In the genomic region with DNA sequence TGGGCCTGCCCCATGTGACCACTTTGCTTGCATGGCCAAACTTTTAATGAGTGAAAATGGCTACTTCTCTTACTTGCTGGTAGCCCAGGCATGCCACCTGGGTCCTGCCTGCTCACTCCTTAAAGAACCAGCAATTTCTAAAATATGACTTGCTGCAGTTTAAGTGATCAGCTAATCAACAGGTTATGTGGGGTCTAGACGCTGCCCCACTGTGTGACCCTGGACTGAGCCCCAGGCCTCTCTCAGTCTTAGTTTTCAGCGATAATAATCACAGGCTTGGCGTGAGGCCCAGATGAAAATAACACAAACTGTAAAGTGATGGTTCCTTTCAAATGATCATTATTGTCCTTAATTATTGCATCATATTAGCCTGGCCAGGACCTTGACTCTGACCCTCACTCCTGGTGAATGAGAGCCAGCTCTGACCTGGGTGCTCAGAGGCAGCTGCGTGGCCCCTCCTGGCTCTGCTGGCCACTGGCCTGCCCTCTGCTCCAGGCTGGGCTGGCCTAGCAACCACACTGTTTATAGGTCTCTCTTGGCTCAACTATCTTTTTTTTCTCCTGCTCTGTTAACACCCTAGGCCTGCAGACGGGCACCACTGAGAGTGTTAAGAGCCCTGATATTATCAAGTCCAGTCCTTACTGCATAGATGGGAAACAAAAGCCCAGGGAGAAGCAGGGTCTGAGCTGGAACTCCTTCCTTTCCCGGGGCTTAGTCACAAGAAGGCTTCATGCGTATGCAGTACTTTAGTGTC, we compare ENCODE assay signal across 1 cellular context.
TF ChIP-seq lines count a peak whose summit lies in the region.

No MANE protein-coding gene starts in this region.

TF ChIP-seq in K562, 482 proteins besides CTCF, POLR2A, EP300 and RAD21 (continues in another document):
- TF ChIP-seq CEBPG (CRISPR knock-in tag; IDR thresholded peaks at IDR 0.05) (peak; percentile 77), CEBPG (tag; conservative IDR thresholded peaks at IDR 0.05 in 1 of 2, IDR thresholded peaks at IDR 0.05 in 1 of 2) (peak; percentile 81 to 95), ZNF133 (CRISPR knock-in tag; IDR thresholded peaks at IDR 0.05) (no peak), KHSRP (IDR thresholded peaks at IDR 0.05) (no peak), YBX1 (IDR thresholded peaks at IDR 0.05) (no peak), ZNF41 (CRISPR knock-in tag; conservative IDR thresholded peaks at IDR 0.05) (no peak), TGIF2 (CRISPR knock-in tag; IDR thresholded peaks at IDR 0.05) (no peak), KLF6 (CRISPR knock-in tag; IDR thresholded peaks at IDR 0.05; ENCODE audit: borderline replicate concordance) (no peak), ZNF224 (CRISPR knock-in tag; IDR thresholded peaks at IDR 0.05) (no peak), MCM7 (IDR thresholded peaks at IDR 0.05) (no peak), RCOR1 (IDR thresholded peaks at IDR 0.05; ENCODE audit: borderline replicate concordance in 1 of 2, low read depth in 2 of 2, low read length in 2 of 2) (no peak), ZNF584 (CRISPR knock-in tag; IDR thresholded peaks at IDR 0.05; ENCODE audit: low read depth) (no peak), ADNP (tag; IDR thresholded peaks at IDR 0.05) (no peak), ZKSCAN1 (IDR thresholded peaks at IDR 0.05; ENCODE audit: low read depth, low read length) (peak; percentile 84), HCFC1 (IDR thresholded peaks at IDR 0.05; ENCODE audit: low read depth, low read length) (no peak), MBD2 (IDR thresholded peaks at IDR 0.05; ENCODE audit: borderline replicate concordance, low read depth) (no peak), ZNF785 (CRISPR knock-in tag; IDR thresholded peaks at IDR 0.05) (no peak), SRSF7 (optimal IDR thresholded peaks at IDR 0.05; ENCODE audit: low read depth, low read length) (no peak), ZNF384 (IDR thresholded peaks at IDR 0.05; ENCODE audit: low read depth, low read length) (0 out of 2 replicates have a peak, but pooled peaks have one; percentile 16), KDM2B (CRISPR knock-in tag; IDR thresholded peaks at IDR 0.05) (no peak), ZFX (CRISPR knock-in tag; IDR thresholded peaks at IDR 0.05) (peak; percentile 28; the same call in 1 of the 2 replicates), PPARD (CRISPR knock-in tag; IDR thresholded peaks at IDR 0.05) (no peak), PRMT5 (CRISPR knock-in tag; IDR thresholded peaks at IDR 0.05) (no peak), NRF1 (conservative IDR thresholded peaks at IDR 0.05 in 1 of 2, IDR thresholded peaks at IDR 0.05 in 1 of 2) (peak in 1 of 2 experiments; percentile 24; a peak in 1 of 4 replicates), NCOA6 (IDR thresholded peaks at IDR 0.05) (no peak), ZC3H4 (CRISPR knock-in tag; IDR thresholded peaks at IDR 0.05; ENCODE audit: borderline replicate concordance) (no peak), ZNF551 (CRISPR knock-in tag; IDR thresholded peaks at IDR 0.05) (no peak), TRIM24 (IDR thresholded peaks at IDR 0.05) (no peak), XRCC4 (IDR thresholded peaks at IDR 0.05; ENCODE audit: extremely low read depth, insufficient read depth, insufficient read length) (no peak), SMARCA5 (IDR thresholded peaks at IDR 0.05) (no peak), CREBBP (IDR thresholded peaks at IDR 0.05; ENCODE audit: low read depth, low read length) (no peak), L3MBTL2 (IDR thresholded peaks at IDR 0.05) (no peak), TAF15 (IDR thresholded peaks at IDR 0.05; ENCODE audit: low read depth, low read length) (no peak), TAF1 (IDR thresholded peaks at IDR 0.05; ENCODE audit: control insufficient read depth, extremely low read depth, insufficient read depth, low read length, severe bottlenecking) (no peak)
- TF ChIP-seq, protein P1, sequence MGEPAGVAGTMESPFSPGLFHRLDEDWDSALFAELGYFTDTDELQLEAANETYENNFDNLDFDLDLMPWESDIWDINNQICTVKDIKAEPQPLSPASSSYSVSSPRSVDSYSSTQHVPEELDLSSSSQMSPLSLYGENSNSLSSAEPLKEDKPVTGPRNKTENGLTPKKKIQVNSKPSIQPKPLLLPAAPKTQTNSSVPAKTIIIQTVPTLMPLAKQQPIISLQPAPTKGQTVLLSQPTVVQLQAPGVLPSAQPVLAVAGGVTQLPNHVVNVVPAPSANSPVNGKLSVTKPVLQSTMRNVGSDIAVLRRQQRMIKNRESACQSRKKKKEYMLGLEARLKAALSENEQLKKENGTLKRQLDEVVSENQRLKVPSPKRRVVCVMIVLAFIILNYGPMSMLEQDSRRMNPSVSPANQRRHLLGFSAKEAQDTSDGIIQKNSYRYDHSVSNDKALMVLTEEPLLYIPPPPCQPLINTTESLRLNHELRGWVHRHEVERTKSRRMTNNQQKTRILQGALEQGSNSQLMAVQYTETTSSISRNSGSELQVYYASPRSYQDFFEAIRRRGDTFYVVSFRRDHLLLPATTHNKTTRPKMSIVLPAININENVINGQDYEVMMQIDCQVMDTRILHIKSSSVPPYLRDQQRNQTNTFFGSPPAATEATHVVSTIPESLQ (CRISPR knock-in tag; IDR thresholded peaks at IDR 0.05), result no peak
- TF ChIP-seq, protein P2, sequence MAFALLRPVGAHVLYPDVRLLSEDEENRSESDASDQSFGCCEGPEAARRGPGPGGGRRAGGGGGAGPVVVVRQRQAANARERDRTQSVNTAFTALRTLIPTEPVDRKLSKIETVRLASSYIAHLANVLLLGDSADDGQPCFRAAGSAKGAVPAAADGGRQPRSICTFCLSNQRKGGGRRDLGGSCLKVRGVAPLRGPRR (CRISPR knock-in tag; IDR thresholded peaks at IDR 0.05), result no peak
- TF ChIP-seq, protein P3, sequence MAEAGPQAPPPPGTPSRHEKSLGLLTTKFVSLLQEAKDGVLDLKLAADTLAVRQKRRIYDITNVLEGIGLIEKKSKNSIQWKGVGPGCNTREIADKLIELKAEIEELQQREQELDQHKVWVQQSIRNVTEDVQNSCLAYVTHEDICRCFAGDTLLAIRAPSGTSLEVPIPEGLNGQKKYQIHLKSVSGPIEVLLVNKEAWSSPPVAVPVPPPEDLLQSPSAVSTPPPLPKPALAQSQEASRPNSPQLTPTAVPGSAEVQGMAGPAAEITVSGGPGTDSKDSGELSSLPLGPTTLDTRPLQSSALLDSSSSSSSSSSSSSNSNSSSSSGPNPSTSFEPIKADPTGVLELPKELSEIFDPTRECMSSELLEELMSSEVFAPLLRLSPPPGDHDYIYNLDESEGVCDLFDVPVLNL (CRISPR knock-in tag; IDR thresholded peaks at IDR 0.05; ENCODE audit: low read depth), result no peak
- TF ChIP-seq, protein P4, sequence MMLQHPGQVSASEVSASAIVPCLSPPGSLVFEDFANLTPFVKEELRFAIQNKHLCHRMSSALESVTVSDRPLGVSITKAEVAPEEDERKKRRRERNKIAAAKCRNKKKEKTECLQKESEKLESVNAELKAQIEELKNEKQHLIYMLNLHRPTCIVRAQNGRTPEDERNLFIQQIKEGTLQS (IDR thresholded peaks at IDR 0.05), result peak; percentile 83
- TF ChIP-seq, protein P4 (CRISPR knock-in tag; conservative IDR thresholded peaks at IDR 0.05), result no peak
- TF ChIP-seq, protein P5, sequence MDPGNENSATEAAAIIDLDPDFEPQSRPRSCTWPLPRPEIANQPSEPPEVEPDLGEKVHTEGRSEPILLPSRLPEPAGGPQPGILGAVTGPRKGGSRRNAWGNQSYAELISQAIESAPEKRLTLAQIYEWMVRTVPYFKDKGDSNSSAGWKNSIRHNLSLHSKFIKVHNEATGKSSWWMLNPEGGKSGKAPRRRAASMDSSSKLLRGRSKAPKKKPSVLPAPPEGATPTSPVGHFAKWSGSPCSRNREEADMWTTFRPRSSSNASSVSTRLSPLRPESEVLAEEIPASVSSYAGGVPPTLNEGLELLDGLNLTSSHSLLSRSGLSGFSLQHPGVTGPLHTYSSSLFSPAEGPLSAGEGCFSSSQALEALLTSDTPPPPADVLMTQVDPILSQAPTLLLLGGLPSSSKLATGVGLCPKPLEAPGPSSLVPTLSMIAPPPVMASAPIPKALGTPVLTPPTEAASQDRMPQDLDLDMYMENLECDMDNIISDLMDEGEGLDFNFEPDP (CRISPR knock-in tag; IDR thresholded peaks at IDR 0.05), result no peak
- TF ChIP-seq, protein P6, sequence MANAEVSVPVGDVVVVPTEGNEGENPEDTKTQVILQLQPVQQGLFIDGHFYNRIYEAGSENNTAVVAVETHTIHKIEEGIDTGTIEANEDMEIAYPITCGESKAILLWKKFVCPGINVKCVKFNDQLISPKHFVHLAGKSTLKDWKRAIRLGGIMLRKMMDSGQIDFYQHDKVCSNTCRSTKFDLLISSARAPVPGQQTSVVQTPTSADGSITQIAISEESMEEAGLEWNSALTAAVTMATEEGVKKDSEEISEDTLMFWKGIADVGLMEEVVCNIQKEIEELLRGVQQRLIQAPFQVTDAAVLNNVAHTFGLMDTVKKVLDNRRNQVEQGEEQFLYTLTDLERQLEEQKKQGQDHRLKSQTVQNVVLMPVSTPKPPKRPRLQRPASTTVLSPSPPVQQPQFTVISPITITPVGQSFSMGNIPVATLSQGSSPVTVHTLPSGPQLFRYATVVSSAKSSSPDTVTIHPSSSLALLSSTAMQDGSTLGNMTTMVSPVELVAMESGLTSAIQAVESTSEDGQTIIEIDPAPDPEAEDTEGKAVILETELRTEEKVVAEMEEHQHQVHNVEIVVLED (CRISPR knock-in tag; IDR thresholded peaks at IDR 0.05), result no peak
- TF ChIP-seq, protein P7, sequence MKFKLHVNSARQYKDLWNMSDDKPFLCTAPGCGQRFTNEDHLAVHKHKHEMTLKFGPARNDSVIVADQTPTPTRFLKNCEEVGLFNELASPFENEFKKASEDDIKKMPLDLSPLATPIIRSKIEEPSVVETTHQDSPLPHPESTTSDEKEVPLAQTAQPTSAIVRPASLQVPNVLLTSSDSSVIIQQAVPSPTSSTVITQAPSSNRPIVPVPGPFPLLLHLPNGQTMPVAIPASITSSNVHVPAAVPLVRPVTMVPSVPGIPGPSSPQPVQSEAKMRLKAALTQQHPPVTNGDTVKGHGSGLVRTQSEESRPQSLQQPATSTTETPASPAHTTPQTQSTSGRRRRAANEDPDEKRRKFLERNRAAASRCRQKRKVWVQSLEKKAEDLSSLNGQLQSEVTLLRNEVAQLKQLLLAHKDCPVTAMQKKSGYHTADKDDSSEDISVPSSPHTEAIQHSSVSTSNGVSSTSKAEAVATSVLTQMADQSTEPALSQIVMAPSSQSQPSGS (CRISPR knock-in tag; IDR thresholded peaks at IDR 0.05), result no peak
- TF ChIP-seq, protein P8, sequence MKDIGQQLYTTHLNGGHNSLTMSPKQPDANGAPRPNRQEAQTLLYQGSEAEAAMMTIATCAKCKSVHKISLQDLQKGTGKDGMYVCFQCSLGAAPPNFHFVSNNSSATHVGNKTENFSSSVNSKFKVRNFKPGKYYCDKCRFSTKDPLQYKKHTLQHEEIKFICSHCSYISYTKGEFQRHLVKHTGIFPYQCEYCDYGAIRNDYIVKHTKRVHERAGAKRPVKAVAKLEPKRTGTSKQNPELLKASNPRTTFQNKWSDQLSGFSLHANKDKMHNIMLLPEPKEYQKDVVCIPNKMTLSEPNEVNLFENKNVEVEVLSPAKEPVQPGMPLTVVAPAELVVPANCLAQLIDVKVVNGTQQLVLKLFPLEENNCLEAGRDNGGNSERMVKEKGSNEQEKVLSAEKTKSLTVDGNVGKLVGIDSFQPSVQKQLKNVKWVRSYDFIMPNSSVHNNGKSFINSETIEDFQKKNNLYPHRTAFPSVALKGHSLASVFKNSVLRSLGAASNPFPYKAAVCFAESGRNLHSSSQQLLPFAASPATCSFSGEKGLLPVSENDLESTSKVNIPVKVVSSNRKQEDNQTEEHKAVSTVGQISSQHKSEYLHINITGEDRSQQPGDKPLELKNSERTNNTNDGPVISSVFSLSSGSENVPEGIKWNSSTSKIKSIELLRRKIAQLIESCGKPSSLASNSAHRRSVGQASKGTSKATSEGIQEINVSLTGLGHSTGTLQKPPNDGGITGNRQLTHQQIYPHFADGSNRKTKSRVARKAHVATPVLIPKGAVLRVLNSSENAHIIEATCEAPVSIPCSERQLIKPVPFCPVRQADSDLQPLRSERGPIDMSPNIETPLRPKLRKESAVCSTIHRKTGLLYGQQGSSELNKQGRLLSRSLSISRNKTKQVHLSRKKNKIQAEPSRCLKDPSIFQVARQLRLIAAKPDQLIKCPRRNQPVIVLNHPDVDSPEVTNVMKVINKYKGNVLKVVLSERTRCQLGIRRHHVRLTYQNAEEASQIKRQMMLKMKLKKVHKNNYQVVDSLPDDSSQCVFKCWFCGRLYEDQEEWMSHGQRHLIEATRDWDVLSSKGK (CRISPR knock-in tag; IDR thresholded peaks at IDR 0.05), result no peak
- TF ChIP-seq, protein P9, sequence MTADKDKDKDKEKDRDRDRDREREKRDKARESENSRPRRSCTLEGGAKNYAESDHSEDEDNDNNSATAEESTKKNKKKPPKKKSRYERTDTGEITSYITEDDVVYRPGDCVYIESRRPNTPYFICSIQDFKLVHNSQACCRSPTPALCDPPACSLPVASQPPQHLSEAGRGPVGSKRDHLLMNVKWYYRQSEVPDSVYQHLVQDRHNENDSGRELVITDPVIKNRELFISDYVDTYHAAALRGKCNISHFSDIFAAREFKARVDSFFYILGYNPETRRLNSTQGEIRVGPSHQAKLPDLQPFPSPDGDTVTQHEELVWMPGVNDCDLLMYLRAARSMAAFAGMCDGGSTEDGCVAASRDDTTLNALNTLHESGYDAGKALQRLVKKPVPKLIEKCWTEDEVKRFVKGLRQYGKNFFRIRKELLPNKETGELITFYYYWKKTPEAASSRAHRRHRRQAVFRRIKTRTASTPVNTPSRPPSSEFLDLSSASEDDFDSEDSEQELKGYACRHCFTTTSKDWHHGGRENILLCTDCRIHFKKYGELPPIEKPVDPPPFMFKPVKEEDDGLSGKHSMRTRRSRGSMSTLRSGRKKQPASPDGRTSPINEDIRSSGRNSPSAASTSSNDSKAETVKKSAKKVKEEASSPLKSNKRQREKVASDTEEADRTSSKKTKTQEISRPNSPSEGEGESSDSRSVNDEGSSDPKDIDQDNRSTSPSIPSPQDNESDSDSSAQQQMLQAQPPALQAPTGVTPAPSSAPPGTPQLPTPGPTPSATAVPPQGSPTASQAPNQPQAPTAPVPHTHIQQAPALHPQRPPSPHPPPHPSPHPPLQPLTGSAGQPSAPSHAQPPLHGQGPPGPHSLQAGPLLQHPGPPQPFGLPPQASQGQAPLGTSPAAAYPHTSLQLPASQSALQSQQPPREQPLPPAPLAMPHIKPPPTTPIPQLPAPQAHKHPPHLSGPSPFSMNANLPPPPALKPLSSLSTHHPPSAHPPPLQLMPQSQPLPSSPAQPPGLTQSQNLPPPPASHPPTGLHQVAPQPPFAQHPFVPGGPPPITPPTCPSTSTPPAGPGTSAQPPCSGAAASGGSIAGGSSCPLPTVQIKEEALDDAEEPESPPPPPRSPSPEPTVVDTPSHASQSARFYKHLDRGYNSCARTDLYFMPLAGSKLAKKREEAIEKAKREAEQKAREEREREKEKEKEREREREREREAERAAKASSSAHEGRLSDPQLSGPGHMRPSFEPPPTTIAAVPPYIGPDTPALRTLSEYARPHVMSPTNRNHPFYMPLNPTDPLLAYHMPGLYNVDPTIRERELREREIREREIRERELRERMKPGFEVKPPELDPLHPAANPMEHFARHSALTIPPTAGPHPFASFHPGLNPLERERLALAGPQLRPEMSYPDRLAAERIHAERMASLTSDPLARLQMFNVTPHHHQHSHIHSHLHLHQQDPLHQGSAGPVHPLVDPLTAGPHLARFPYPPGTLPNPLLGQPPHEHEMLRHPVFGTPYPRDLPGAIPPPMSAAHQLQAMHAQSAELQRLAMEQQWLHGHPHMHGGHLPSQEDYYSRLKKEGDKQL (CRISPR knock-in tag; IDR thresholded peaks at IDR 0.05; ENCODE audit: borderline replicate concordance), result no peak
